Comparison of ENCODE assay signal across 16 cellular contexts in the genomic region with DNA sequence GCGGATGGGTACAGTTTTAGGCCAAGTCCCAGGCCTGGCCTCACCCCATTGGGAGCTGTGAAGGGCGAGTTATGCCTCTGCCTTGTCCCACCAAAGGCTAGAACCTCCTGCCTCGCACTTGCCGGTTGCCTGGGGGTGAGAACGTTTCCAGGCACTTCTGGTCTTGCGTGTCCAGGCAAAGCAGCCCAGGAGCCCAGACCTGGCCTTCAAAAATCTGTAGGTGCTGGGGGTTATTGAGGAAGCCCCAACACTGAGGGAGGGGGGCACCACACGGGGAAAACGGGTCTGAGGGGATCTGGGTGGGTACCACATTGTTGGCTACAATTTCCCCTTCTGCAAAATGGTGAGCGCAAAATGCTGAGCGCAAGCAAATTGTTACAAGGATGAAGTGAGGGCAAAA. TPM values are rescaled to one million over a fixed set of nuclear protein-coding genes. Genes with fewer than 3 reads are reported as not detected.
DNase-seq lines count a peak whose midpoint lies in the region; ATAC-seq, FAIRE-seq and TF ChIP-seq lines count a peak whose summit lies in the region.
"Had no signal": no experiment of that assay in that cellular context is flagged by ENCODE, and none has a peak within 500 bp of the region (broad histone marks: within the 10 kb centered on the region; RNA-seq: fewer than 3 reads in every experiment).

No MANE protein-coding gene starts in this region.

- TF ChIP-seq CTCF in A549 (IDR thresholded peaks at IDR 0.05) (no peak), RWPE2 (IDR thresholded peaks at IDR 0.05; ENCODE audit: poor library complexity, severe bottlenecking) (no peak), dorsolateral prefrontal cortex (IDR thresholded peaks at IDR 0.05 in 54 of 56, conservative IDR thresholded peaks at IDR 0.05 in 2 of 56; ENCODE audit: low read depth in 1 of 56, partially characterized antibody in 56 of 56) (no peak), osteoblast (IDR thresholded peaks at IDR 0.05; ENCODE audit: extremely low read depth, low read depth, low read length) (no peak), GM23338 (conservative IDR thresholded peaks at IDR 0.05; ENCODE audit: low read depth in 2 of 2) (no peak)

- FAIRE-seq in A549 (lab: Jason Lieb, UNC), result no peak

- H3K36me3 ChIP-seq in RWPE2 (ENCODE audit: low read depth) (no peaks in the 10 kb centered on the region), osteoblast (ENCODE audit: insufficient read depth, low read length) (no peaks in the 10 kb centered on the region), GM23338 (ENCODE audit: insufficient read depth) (no peaks in the 10 kb centered on the region)
- H3K36me3 ChIP-seq: HAP-1 had no signal

- DNase-seq in A549 (ENCODE audit: low read depth in 1 of 2, low spot score in 1 of 2) (no peak), RWPE2 (ENCODE audit: low spot score) (no peak), dorsolateral prefrontal cortex (no peak), osteoblast (ENCODE audit: insufficient read length, low spot score, missing footprints) (peak; percentile 6), SHP77 treated with DMSO at 0.1 percent for 48 hours (lab: John Stamatoyannopoulos, UW) (no peak), GM23338 (ENCODE audit: low spot score) (no peak), AML-193 (lab: John Stamatoyannopoulos, UW) (no peak), NCI-H2029 treated with DMSO at 0.1 percent for 48 hours (lab: John Stamatoyannopoulos, UW) (no peak)
- DNase-seq: NCI-H187 treated with DMSO at 0.1 percent for 48 hours, NCI-H2171, NCI-H446 treated with DMSO at 0.1 percent for 48 hours had no signal

- TF ChIP-seq EP300 in A549 (IDR thresholded peaks at IDR 0.05), result no peak

- WGBS in A549 (ENCODE audit: missing lambda C conversion rate), result 64% methylated on average over 10 of the region's 10 CpGs

- POLR2A ChIA-PET in A549 (lab: Yijun Ruan, JAX), result no interaction called here

- no peaks in the 10 kb centered on the region for H3F3A ChIP-seq in GM23338 (replicated peaks; ENCODE audit: low read depth)

- peak overlapping the region in 1 of 2 experiments; percentile 26; a peak in 2 of 6 replicates for H3K27ac ChIP-seq in A549
- H3K27ac ChIP-seq in RWPE2 (ENCODE audit: poor library complexity, severe bottlenecking), result peak overlapping the region; percentile 77
- peak overlapping the region in 58 of 59 donors; percentile 40 to 93 (median 87) for H3K27ac ChIP-seq in dorsolateral prefrontal cortex
- H3K27ac ChIP-seq in osteoblast (ENCODE audit: low read depth, low read length), result no peak overlapping the region
- H3K27ac ChIP-seq in GM23338 (ENCODE audit: low read depth), result no peak overlapping the region
- H3K27ac ChIP-seq: HL-60, SK-N-MC had no signal

- CTCF ChIA-PET in A549 (lab: Yijun Ruan, JAX), result interaction anchor here (1.3 kb wide), 1 partner anchor 13 kb away, joined by 3 read pairs; no protein-coding TSS in a partner anchor

- H3K9me3 ChIP-seq in A549 (no peaks in the 10 kb centered on the region), RWPE2 (ENCODE audit: severe bottlenecking) (no peaks in the 10 kb centered on the region), osteoblast (ENCODE audit: low read depth, low read length) (no peaks in the 10 kb centered on the region)
- H3K9me3 ChIP-seq: HAP-1 had no signal

- no peak overlapping the region for H3K4me3 Mint-ChIP-seq in GM23338
- H3K4me3 Mint-ChIP-seq: CD14-positive monocyte had no signal

- no peaks in the 10 kb centered on the region for H3K36me3 Mint-ChIP-seq in GM23338 (ENCODE audit: low read depth)
- H3K36me3 Mint-ChIP-seq: CD14-positive monocyte had no signal

- no peak overlapping the region for H3K4me3 ChIP-seq in A549
- no peak overlapping the region for H3K4me3 ChIP-seq in RWPE2 (ENCODE audit: severe bottlenecking)
- peak overlapping the region in 5 of 59 donors; percentile 3 to 31 (median 8) for H3K4me3 ChIP-seq in dorsolateral prefrontal cortex
- no peak overlapping the region for H3K4me3 ChIP-seq in osteoblast (ENCODE audit: insufficient read depth, low read length)
- H3K4me3 ChIP-seq in GM23338, result no peak overlapping the region
- H3K4me3 ChIP-seq: HAP-1, SK-N-MC had no signal

- H3K27me3 ChIP-seq in RWPE2 (ENCODE audit: insufficient read depth, poor library complexity, severe bottlenecking), result no peaks in the 10 kb centered on the region
- no peaks in the 10 kb centered on the region for H3K27me3 ChIP-seq in dorsolateral prefrontal cortex
- peaks cover 4% of the 10 kb centered on the region for H3K27me3 ChIP-seq in osteoblast (ENCODE audit: insufficient read depth, low read length)
- H3K27me3 ChIP-seq in GM23338 (ENCODE audit: insufficient read depth), result no peaks in the 10 kb centered on the region

- ATAC-seq in A549, result no peak
- no peak for ATAC-seq in RWPE2 (ENCODE audit: low read depth)
- no peak for ATAC-seq in GM23338

- peaks cover 5% of the 10 kb centered on the region for H3K27me3 Mint-ChIP-seq in GM23338 (ENCODE audit: insufficient read depth, low read depth, poor library complexity)

- H4K20me1 ChIP-seq in osteoblast (ENCODE audit: insufficient read depth, low read length) (no peaks in the 10 kb centered on the region), GM23338 (replicated peaks; ENCODE audit: insufficient read depth) (no peaks in the 10 kb centered on the region)

- no peak overlapping the region for H2AFZ ChIP-seq in osteoblast (ENCODE audit: low read length)
- no peak overlapping the region for H2AFZ ChIP-seq in GM23338

- H3K4me1 ChIP-seq in A549 (peaks cover 15% of the 10 kb centered on the region; the same call in 2 of the 3 replicates), RWPE2 (ENCODE audit: insufficient read depth, poor library complexity, severe bottlenecking) (peaks cover 42% of the 10 kb centered on the region), osteoblast (ENCODE audit: insufficient read depth, low read length) (peaks cover 14% of the 10 kb centered on the region), GM23338 (ENCODE audit: insufficient read depth) (no peaks in the 10 kb centered on the region; the same call in 1 of the 2 replicates)
- H3K4me1 ChIP-seq: HAP-1 had no signal

- H3K27ac Mint-ChIP-seq in GM23338, result no peak overlapping the region

- H3K79me2 ChIP-seq in osteoblast (ENCODE audit: insufficient read depth, low read length) (no peaks in the 10 kb centered on the region), GM23338 (replicated peaks; ENCODE audit: insufficient read depth) (no peaks in the 10 kb centered on the region)

- H3K9me2 ChIP-seq in GM23338 (ENCODE audit: insufficient read depth), result no peaks in the 10 kb centered on the region

- H3K4me2 ChIP-seq in A549, result peak overlapping the region; percentile 47; the same call in 2 of the 3 replicates
- H3K4me2 ChIP-seq in osteoblast (ENCODE audit: insufficient read depth, low read length), result peak overlapping the region; percentile 12
- no peak overlapping the region for H3K4me2 ChIP-seq in GM23338

- H3K9me3 Mint-ChIP-seq in GM23338, result no peaks in the 10 kb centered on the region; the same call in 2 of the 3 replicates

- intact Hi-C loops in dorsolateral prefrontal cortex (cut with DNase I), result loop anchor here (2.0 to 5.0 kb wide), 2 partner anchors 51 to 79 kb away; no protein-coding TSS in a partner anchor

- no peak for TF ChIP-seq RAD21 in A549 (conservative IDR thresholded peaks at IDR 0.05 in 1 of 2, IDR thresholded peaks at IDR 0.05 in 1 of 2)

- peaks cover 22% of the 10 kb centered on the region for H3K4me1 Mint-ChIP-seq in GM23338

- TF ChIP-seq POLR2A in A549 (IDR thresholded peaks at IDR 0.05; ENCODE audit: low read length), result no peak

TF ChIP-seq in A549, 52 proteins besides CTCF, POLR2A, EP300 and RAD21 (continues in another document):
- no peak for TF ChIP-seq ESRRA (IDR thresholded peaks at IDR 0.05; ENCODE audit: borderline replicate concordance, low read length)
- TF ChIP-seq RCOR1 (IDR thresholded peaks at IDR 0.05; ENCODE audit: low read depth, low read length), result no peak
- TF ChIP-seq ZNF302 (CRISPR knock-in tag; IDR thresholded peaks at IDR 0.05), result no peak
- no peak for TF ChIP-seq FOXS1 (CRISPR knock-in tag; IDR thresholded peaks at IDR 0.05)
- TF ChIP-seq, protein P1, sequence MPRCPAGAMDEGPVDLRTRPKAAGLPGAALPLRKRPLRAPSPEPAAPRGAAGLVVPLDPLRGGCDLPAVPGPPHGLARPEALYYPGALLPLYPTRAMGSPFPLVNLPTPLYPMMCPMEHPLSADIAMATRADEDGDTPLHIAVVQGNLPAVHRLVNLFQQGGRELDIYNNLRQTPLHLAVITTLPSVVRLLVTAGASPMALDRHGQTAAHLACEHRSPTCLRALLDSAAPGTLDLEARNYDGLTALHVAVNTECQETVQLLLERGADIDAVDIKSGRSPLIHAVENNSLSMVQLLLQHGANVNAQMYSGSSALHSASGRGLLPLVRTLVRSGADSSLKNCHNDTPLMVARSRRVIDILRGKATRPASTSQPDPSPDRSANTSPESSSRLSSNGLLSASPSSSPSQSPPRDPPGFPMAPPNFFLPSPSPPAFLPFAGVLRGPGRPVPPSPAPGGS (IDR thresholded peaks at IDR 0.05), result no peak

TF ChIP-seq in GM23338, 12 proteins besides CTCF, POLR2A, EP300 and RAD21 (continues in another document):
- TF ChIP-seq CREB1 (CRISPR knock-in tag; IDR thresholded peaks at IDR 0.05; ENCODE audit: low read depth), result no peak

RNA-seq across cellular contexts. Expression of gene ATP2C2, which starts 12.2 kb away (rescaled TPM):
- polyA plus RNA-seq in A549 (2011; rRNA removed) (0.17 and 0.28 TPM in 2 replicates), A549 (2017; fragmentation: RNase III; extraction: RNeasy Plus Mini Kit Qiagen cat#74134 plus additional on column Dnase treatment) (0.14 to 0.37 TPM (median 0.29 TPM) in 3 replicates), GM23338 (2016; fragmentation: Nextera tagmentation; extraction: Ambion mirVana) (2.1 and 2.9 TPM in 2 replicates)
- 0.03 and 0.04 TPM in 2 replicates for polyA plus RNA-seq in A549 (2012; cell fraction: cytosol; rRNA removed)
- 0.29 and 0.36 TPM in 2 replicates for polyA plus RNA-seq in A549 (2012; cell fraction: nucleus; rRNA removed)
- polyA minus RNA-seq in A549 (2011; rRNA and poly(A)+ RNA removed), result 0.39 TPM in 1 of 2 replicates, not detected in the other
- total RNA-seq in dorsolateral prefrontal cortex (10 to 100 TPM in 41 of 120 experiments, 1 to 10 TPM in 79; 2.8 to 17.6 (median 8.8) TPM), osteoblast (not detected in 2 replicates)
- total RNA-seq in GM23338 (2014; rRNA removed; shearing (Covaris generic)), result 2.1 and 2.3 TPM in 2 replicates
- total RNA-seq: A673 had no signal
- polyA plus RNA-seq: CD14-positive monocyte had no signal

Comparison
In these comparisons a context has a peak if more than half of its experiments do, and no peak if none do; other contexts are left out.
1. H3K27ac ChIP-seq: peak in RWPE2 (single experiment) and dorsolateral prefrontal cortex (58 of 59); none in osteoblast (single experiment) and GM23338 (single experiment).